8 cellular contexts compared by ENCODE assay signal in genomic region chr5:81852277-81853004, GRCh38.
DNase-seq lines count a peak whose midpoint lies in the region; ATAC-seq, FAIRE-seq and TF ChIP-seq lines count a peak whose summit lies in the region.

No MANE protein-coding gene starts in this region.

- H3K4me3 Mint-ChIP-seq in MCF 10A (ENCODE audit: unreplicated experiment): peak overlapping the region; percentile 83
- peak overlapping the region; percentile 84 for H3K4me3 Mint-ChIP-seq in stimulated activated effector memory CD8-positive, alpha-beta T cell treated with anti-CD3 and anti-CD28 coated beads, Interleukin-12 subunit alpha, Interleukin-12 subunit beta, amount 100 ng/mL, for 72 hours

- no peaks in the 10 kb centered on the region for H3K79me2 ChIP-seq in keratinocyte (ENCODE audit: control insufficient read depth, insufficient read depth, low read length)

- H4K20me1 ChIP-seq in keratinocyte (ENCODE audit: control insufficient read depth, extremely low read depth, insufficient read depth, low read length): no peaks in the 10 kb centered on the region

- peak; percentile 4 for ATAC-seq in stimulated activated effector memory CD8-positive, alpha-beta T cell treated with anti-CD3 and anti-CD28 coated beads, Interleukin-12 subunit alpha, Interleukin-12 subunit beta, amount 100 ng/mL, for 72 hours
- ATAC-seq in HG03442 (IDR thresholded peaks at IDR 0.05; ENCODE audit: unreplicated experiment) (no peak), GM18517 (IDR thresholded peaks at IDR 0.05; ENCODE audit: unreplicated experiment) (no peak)

- no peaks in the 10 kb centered on the region for H3K9me3 Mint-ChIP-seq in MCF 10A (ENCODE audit: unreplicated experiment)
- H3K9me3 Mint-ChIP-seq in stimulated activated effector memory CD8-positive, alpha-beta T cell treated with anti-CD3 and anti-CD28 coated beads, Interleukin-12 subunit alpha, Interleukin-12 subunit beta, amount 100 ng/mL, for 72 hours: no peaks in the 10 kb centered on the region

- peak overlapping the region; percentile 84 for H3K27ac Mint-ChIP-seq in MCF 10A (ENCODE audit: low read depth, unreplicated experiment)
- peak overlapping the region; percentile 95 for H3K27ac Mint-ChIP-seq in stimulated activated effector memory CD8-positive, alpha-beta T cell treated with anti-CD3 and anti-CD28 coated beads, Interleukin-12 subunit alpha, Interleukin-12 subunit beta, amount 100 ng/mL, for 72 hours

- peak overlapping the region; percentile 69 for H3K9ac ChIP-seq in keratinocyte (ENCODE audit: control insufficient read depth, extremely low read depth, insufficient read depth, low read length)

- FAIRE-seq in GM18507 (lab: Jason Lieb, UNC) (peak; percentile 15), keratinocyte (lab: Jason Lieb, UNC) (no peak)

- dilution Hi-C loops in keratinocyte (cut with MboI; ENCODE audit: extremely low pct_ligation_motif_present, low sequenced_read_pairs): no loop called here

- no peak for DNase-seq in AG04449 (ENCODE audit: low read depth, low spot score)
- DNase-seq in GM18507 (ENCODE audit: extremely low spot score, insufficient read length, low read depth): no peak
- DNase-seq in NCI-H774 (lab: John Stamatoyannopoulos, UW): peak; percentile 52
- DNase-seq in MCF 10A (ENCODE audit: unreplicated experiment): no peak
- no peak for DNase-seq in keratinocyte (ENCODE audit: low read depth, low spot score)
- DNase-seq in stimulated activated effector memory CD8-positive, alpha-beta T cell treated with anti-CD3 and anti-CD28 coated beads, Interleukin-12 subunit alpha, Interleukin-12 subunit beta, amount 100 ng/mL, for 72 hours (ENCODE audit: low spot score in 2 of 2): no peak

- no peak overlapping the region for H3K27ac ChIP-seq in keratinocyte (ENCODE audit: control insufficient read depth, insufficient read depth, low read length)

- peak overlapping the region; percentile 77 for H2AFZ ChIP-seq in keratinocyte (ENCODE audit: control insufficient read depth, low read length)

- intact Hi-C loops in MCF 10A (cut with micrococcal nuclease): loop anchor here (2.0 kb wide), 1 partner anchor 346 kb away; no protein-coding TSS in a partner anchor

- H3K4me2 ChIP-seq in keratinocyte (ENCODE audit: control insufficient read depth, extremely low read depth, insufficient read depth, low read depth, low read length): peak overlapping the region; percentile 87

- H3K4me3 ChIP-seq in AG04449 (ENCODE audit: low read depth, low read length) (peak overlapping the region; percentile 47), keratinocyte (ENCODE audit: control insufficient read depth in 2 of 3, extremely low read depth in 1 of 3, insufficient read depth in 2 of 3, low read depth in 1 of 3, low read length in 3 of 3) (peak overlapping the region; percentile 22 to 54 (median 32))

- CTCF ChIA-PET in AG04449 (lab: Yijun Ruan, JAX): interaction anchor here (0.8 to 4.7 kb wide), 9 partner anchors 14 to 378 kb away, joined by 3 to 38 read pairs (median 6); partner anchors contain the start of gene SSBP2
- CTCF ChIA-PET in MCF 10A (lab: Yijun Ruan, JAX): interaction anchor here (0.6 to 2.8 kb wide), 11 partner anchors 14 to 626 kb away, joined by 3 to 25 read pairs (median 13); partner anchors contain the start of gene SSBP2

- POLR2A ChIA-PET in AG04449 (lab: Yijun Ruan, JAX): interaction anchor here (0.6 to 3.1 kb wide), 6 partner anchors 54 to 313 kb away, joined by 3 to 134 read pairs (median 12); partner anchors contain the start of gene SSBP2
- POLR2A ChIA-PET in MCF 10A (lab: Yijun Ruan, JAX): interaction anchor here (0.6 to 7.4 kb wide), 19 partner anchors 9 to 431 kb away, joined by 3 to 331 read pairs (median 6); partner anchors contain the start of genes ATG10 and SSBP2

- peaks cover 41% of the 10 kb centered on the region for H3K4me1 Mint-ChIP-seq in MCF 10A (ENCODE audit: insufficient read depth, unreplicated experiment)
- peaks cover 33% of the 10 kb centered on the region for H3K4me1 Mint-ChIP-seq in stimulated activated effector memory CD8-positive, alpha-beta T cell treated with anti-CD3 and anti-CD28 coated beads, Interleukin-12 subunit alpha, Interleukin-12 subunit beta, amount 100 ng/mL, for 72 hours

- TF ChIP-seq CTCF in AG04449 (IDR thresholded peaks at IDR 0.05; ENCODE audit: insufficient read depth, low read length, missing control alignments) (no peak), MCF 10A (IDR thresholded peaks at IDR 0.05; ENCODE audit: unreplicated experiment) (no peak), keratinocyte (optimal IDR thresholded peaks at IDR 0.05 in 1 of 3, IDR thresholded peaks at IDR 0.05 in 1 of 3, conservative IDR thresholded peaks at IDR 0.05 in 1 of 3; ENCODE audit: extremely low read depth in 1 of 3, insufficient read depth in 2 of 3, low read length in 3 of 3) (no peak)

- no peaks in the 10 kb centered on the region for H3K27me3 ChIP-seq in keratinocyte (ENCODE audit: control insufficient read depth, extremely low read depth, insufficient read depth, low read length)

- no peaks in the 10 kb centered on the region for H3K9me3 ChIP-seq in keratinocyte (ENCODE audit: control insufficient read depth, low read depth, low read length)

- H3K36me3 ChIP-seq in keratinocyte (ENCODE audit: control insufficient read depth in 2 of 2, extremely low read depth in 1 of 2, insufficient read depth in 2 of 2, low read length in 2 of 2): no peaks in the 10 kb centered on the region

- no peaks in the 10 kb centered on the region for H3K27me3 Mint-ChIP-seq in MCF 10A (ENCODE audit: insufficient read depth, unreplicated experiment)

- no peaks in the 10 kb centered on the region for H3K36me3 Mint-ChIP-seq in MCF 10A (ENCODE audit: insufficient read depth, unreplicated experiment)
- no peaks in the 10 kb centered on the region for H3K36me3 Mint-ChIP-seq in stimulated activated effector memory CD8-positive, alpha-beta T cell treated with anti-CD3 and anti-CD28 coated beads, Interleukin-12 subunit alpha, Interleukin-12 subunit beta, amount 100 ng/mL, for 72 hours

- H3K9me1 ChIP-seq in keratinocyte (ENCODE audit: control insufficient read depth, extremely low read depth, insufficient read depth, low read length): no peaks in the 10 kb centered on the region

- peaks cover 37% of the 10 kb centered on the region for H3K4me1 ChIP-seq in keratinocyte (ENCODE audit: control insufficient read depth, extremely low read depth, insufficient read depth, low read length)

- BruUV-seq in MCF 10A (replicated peaks; lab: Mats Ljungman, UMichigan): no TSS peak
